Comparison of ENCODE assay signal across 9 cellular contexts in genomic region chr14:104393898-104394605, GRCh38.
A peak's percentile ranks its signal among the peaks of the same experiment; 100 is the strongest.
DNase-seq lines count a peak whose midpoint lies in the region; ATAC-seq and TF ChIP-seq lines count a peak whose summit lies in the region.
"Had no signal": no experiment of that assay in that cellular context is flagged by ENCODE, and none has a peak within 500 bp of the region (broad histone marks: within the 10 kb centered on the region; RNA-seq: fewer than 3 reads in every experiment).

No MANE protein-coding gene starts in this region.

- no peaks in the 10 kb centered on the region for H3K4me1 ChIP-seq in adrenal gland (replicated peaks in 1 of 2)
- H3K4me1 ChIP-seq in sigmoid colon, result no peaks in the 10 kb centered on the region
- no peaks in the 10 kb centered on the region for H3K4me1 ChIP-seq in trophoblast cell (ENCODE audit: control insufficient read depth in 1 of 2, insufficient read depth in 2 of 2, low read length in 2 of 2)

- peaks cover 0 to 6% (median 0%) of the 10 kb centered on the region in 3 donors for H3K9me3 ChIP-seq in adrenal gland (replicated peaks in 1 of 3)
- peaks cover 0 to 8% (median 4%) of the 10 kb centered on the region in 4 donors for H3K9me3 ChIP-seq in sigmoid colon
- H3K9me3 ChIP-seq in trophoblast cell (ENCODE audit: insufficient read depth, low read depth, low read length), result peaks cover 16% of the 10 kb centered on the region

- no peak overlapping the region for H2AK5ac ChIP-seq in trophoblast cell (ENCODE audit: low read length)

- no peak overlapping the region for H2BK12ac ChIP-seq in trophoblast cell (ENCODE audit: low read length)

- H3K4me3 ChIP-seq in adrenal gland, result no peak overlapping the region
- H3K4me3 ChIP-seq in sigmoid colon, result no peak overlapping the region
- no peak overlapping the region for H3K4me3 ChIP-seq in trophoblast cell (ENCODE audit: low read depth, low read length)
- H3K4me3 ChIP-seq: SK-N-MC had no signal

- no peak overlapping the region for H2BK120ac ChIP-seq in trophoblast cell (ENCODE audit: insufficient read depth, low read length, poor library complexity)

- no peak overlapping the region for H3K9ac ChIP-seq in trophoblast cell (ENCODE audit: low read length)

- TF ChIP-seq POLR2A in adrenal gland (IDR thresholded peaks at IDR 0.05) (no peak), sigmoid colon (IDR thresholded peaks at IDR 0.05) (no peak)

- no peak overlapping the region for H3K4me2 ChIP-seq in trophoblast cell (ENCODE audit: low read length)

- peaks cover 3% of the 10 kb centered on the region for H3K36me3 Mint-ChIP-seq in T-helper 2 cell treated with Interferon-gamma antibody and Interleukin-4, amounts not matched to agents 5 μg/mL and 100 μg/mL, for 36 hours (ENCODE audit: low read depth)

- no peak overlapping the region for H4K8ac ChIP-seq in trophoblast cell (ENCODE audit: low read depth, low read length)

- peaks cover 12% of the 10 kb centered on the region for H3K9me3 Mint-ChIP-seq in T-helper 2 cell treated with Interferon-gamma antibody and Interleukin-4, amounts not matched to agents 5 μg/mL and 100 μg/mL, for 36 hours

- no peaks in the 10 kb centered on the region for H3K27me3 Mint-ChIP-seq in T-helper 2 cell treated with Interferon-gamma antibody and Interleukin-4, amounts not matched to agents 5 μg/mL and 100 μg/mL, for 36 hours (ENCODE audit: low read depth)

- H3K4me1 Mint-ChIP-seq in T-helper 2 cell treated with Interferon-gamma antibody and Interleukin-4, amounts not matched to agents 5 μg/mL and 100 μg/mL, for 36 hours (ENCODE audit: low read depth), result peaks cover 35% of the 10 kb centered on the region

- DNase-seq in CMK (ENCODE audit: low read depth) (peak; percentile 95), adrenal gland (peak; percentile 14 to 62 (median 49)), sigmoid colon (peak; percentile 67), trophoblast cell (no peak), NCI-H2227 (lab: John Stamatoyannopoulos, UW; ENCODE audit: unreplicated experiment) (no peak), NCI-H510A (lab: John Stamatoyannopoulos, UW) (no peak)
- DNase-seq in T-helper 2 cell treated with Interferon-gamma antibody and Interleukin-4, amounts not matched to agents 5 μg/mL and 100 μg/mL, for 36 hours (ENCODE audit: low spot score), result peak; percentile 11

- TF ChIP-seq CTCF in adrenal gland (IDR thresholded peaks at IDR 0.05) (no peak), sigmoid colon (IDR thresholded peaks at IDR 0.05) (no peak)

- no peak overlapping the region for H3K18ac ChIP-seq in trophoblast cell (ENCODE audit: low read length)

- no peak for TF ChIP-seq EP300 in sigmoid colon (IDR thresholded peaks at IDR 0.05)

- H4K91ac ChIP-seq in trophoblast cell (ENCODE audit: low read depth, low read length), result no peak overlapping the region

- intact Hi-C loops in adrenal gland (cut with DNase I) (no loop called here), sigmoid colon (cut with DNase I) (no loop called here)

- H4K12ac ChIP-seq in trophoblast cell (ENCODE audit: low read depth, low read length), result no peak overlapping the region

- H3K27ac ChIP-seq in adrenal gland, result peak overlapping the region in 1 of 5 donors; percentile 13
- peak overlapping the region in 1 of 4 donors; percentile 27 for H3K27ac ChIP-seq in sigmoid colon
- H3K27ac ChIP-seq in trophoblast cell (ENCODE audit: low read depth, low read length), result no peak overlapping the region
- H3K27ac ChIP-seq: SK-N-MC had no signal

- no peaks in the 10 kb centered on the region for H3K79me1 ChIP-seq in trophoblast cell (ENCODE audit: low read length)

- no peak overlapping the region for H3K4ac ChIP-seq in trophoblast cell (ENCODE audit: low read depth, low read length)

- WGBS in adrenal gland, 4 donors, result 47 to 60% (median 59%) methylated on average over 4 to 15 of the region's 15 CpGs
- WGBS in sigmoid colon, 2 donors, result 45 to 60% methylated on average over 15 of the region's 15 CpGs
- WGBS in trophoblast cell (ENCODE audit: extremely low coverage, insufficient coverage, insufficient read length), result no CpG with 5 or more reads among the region's 15 CpGs

- no peak overlapping the region for H3K23ac ChIP-seq in trophoblast cell (ENCODE audit: low read length)

- peak overlapping the region; percentile 90 for H3K27ac Mint-ChIP-seq in T-helper 2 cell treated with Interferon-gamma antibody and Interleukin-4, amounts not matched to agents 5 μg/mL and 100 μg/mL, for 36 hours

- no peak overlapping the region for H2BK5ac ChIP-seq in trophoblast cell (ENCODE audit: low read depth, low read length, poor library complexity)

- no peak overlapping the region for H2AFZ ChIP-seq in trophoblast cell (ENCODE audit: insufficient read depth, low read length, poor library complexity)

- H3K14ac ChIP-seq in trophoblast cell (ENCODE audit: low read length), result no peak overlapping the region

- no peak for ATAC-seq in HG03565 (IDR thresholded peaks at IDR 0.05; ENCODE audit: unreplicated experiment)

- no peaks in the 10 kb centered on the region for H3K79me2 ChIP-seq in trophoblast cell (ENCODE audit: control insufficient read depth, insufficient read depth, low read length, poor library complexity)

- H3K27me3 ChIP-seq in adrenal gland (no peaks in the 10 kb centered on the region), sigmoid colon (peaks cover 0 to 11% (median 0%) of the 10 kb centered on the region in 3 donors), trophoblast cell (ENCODE audit: insufficient read depth, low read length) (no peaks in the 10 kb centered on the region)

- no peaks in the 10 kb centered on the region for H3K36me3 ChIP-seq in adrenal gland (replicated peaks in 1 of 2)
- no peaks in the 10 kb centered on the region for H3K36me3 ChIP-seq in sigmoid colon
- no peaks in the 10 kb centered on the region for H3K36me3 ChIP-seq in trophoblast cell (ENCODE audit: control insufficient read depth in 1 of 2, insufficient read depth in 2 of 2, low read length in 2 of 2)

- H3K4me3 Mint-ChIP-seq in T-helper 2 cell treated with Interferon-gamma antibody and Interleukin-4, amounts not matched to agents 5 μg/mL and 100 μg/mL, for 36 hours, result peak overlapping the region; percentile 81

Comparison
In these comparisons a context has a peak if more than half of its experiments do, and no peak if none do; other contexts are left out.
1. DNase-seq: peak in CMK (single experiment), T-helper 2 cell treated with Interferon-gamma antibody and Interleukin-4, amounts not matched to agents 5 μg/mL and 100 μg/mL, for 36 hours (single experiment), adrenal gland (7 of 7) and sigmoid colon (single experiment); none in trophoblast cell (0 of 2), NCI-H2227 (single experiment) and NCI-H510A (single experiment).